Comparison of ENCODE assay signal across 26 cellular contexts in genomic region chr7:131174391-131174790, GRCh38.
"Had no signal": no experiment of that assay in that cellular context is flagged by ENCODE, and none has a peak within 500 bp of the region (broad histone marks: within the 10 kb centered on the region; RNA-seq: fewer than 3 reads in every experiment).

No MANE protein-coding gene starts in this region.

- H3K9me3 ChIP-seq: esophagus muscularis mucosa had no signal

- H3K4me3 ChIP-seq: esophagus muscularis mucosa had no signal

- H3K4me1 ChIP-seq: esophagus muscularis mucosa had no signal

- H3K27me3 ChIP-seq: esophagus muscularis mucosa had no signal

- ATAC-seq: activated CD8-positive, alpha-beta T cell treated with anti-CD3 and anti-CD28 coated beads for 36 hours; activated T-cell treated with anti-CD3 and anti-CD28 coated beads, Interleukin-2, amount 50 U/mL, for 4 hours; activated T-helper 17 cell treated with anti-CD3 and anti-CD28 coated beads, Interleukin-2, amount 50 U/mL, for 72 hours; effector memory CD8-positive, alpha-beta T cell; WTC11 had no signal

- H3K27ac ChIP-seq: esophagus muscularis mucosa, VCaP had no signal

- H3K36me3 ChIP-seq: esophagus muscularis mucosa had no signal

- DNase-seq: activated CD4-positive, alpha-beta T cell treated with anti-CD3 and anti-CD28 coated beads for 1 hour; activated CD4-positive, alpha-beta T cell treated with anti-CD3 and anti-CD28 coated beads for 4 hours; activated CD4-positive, alpha-beta T cell treated with anti-CD3 and anti-CD28 coated beads, Interleukin-2, amount 50 U/mL, for 1 hour; activated CD4-positive, alpha-beta T cell treated with anti-CD3 and anti-CD28 coated beads, Interleukin-2, amount 50 U/mL, for 48 hours; activated CD8-positive, alpha-beta memory T cell treated with anti-CD3 and anti-CD28 coated beads for 24 hours; activated CD8-positive, alpha-beta T cell treated with anti-CD3 and anti-CD28 coated beads for 36 hours; activated effector memory CD4-positive, alpha-beta T cell treated with Interleukin-2 at 50 U/mL for 16 hours; activated gamma-delta T cell treated with Interleukin-2 at 50 U/mL for 16 hours; activated naive CD4-positive, alpha-beta T cell treated with anti-CD3 and anti-CD28 coated beads, Interleukin-2, amount 50 U/mL, for 16 hours; activated naive CD4-positive, alpha-beta T cell treated with Interleukin-2 at 50 U/mL for 16 hours; activated T-cell treated with anti-CD3 and anti-CD28 coated beads, Interleukin-2, amount 50 U/mL, for 4 hours; amniotic stem cell; anterior cingulate cortex; caudate nucleus; cortex of kidney; dermis blood vessel endothelial cell; effector CD4-positive, alpha-beta T cell; effector memory CD8-positive, alpha-beta T cell; erythroblast; head of caudate nucleus; hypothalamus; T-helper 2 cell had no signal
